8 cellular contexts compared by ENCODE assay signal in the genomic region with DNA sequence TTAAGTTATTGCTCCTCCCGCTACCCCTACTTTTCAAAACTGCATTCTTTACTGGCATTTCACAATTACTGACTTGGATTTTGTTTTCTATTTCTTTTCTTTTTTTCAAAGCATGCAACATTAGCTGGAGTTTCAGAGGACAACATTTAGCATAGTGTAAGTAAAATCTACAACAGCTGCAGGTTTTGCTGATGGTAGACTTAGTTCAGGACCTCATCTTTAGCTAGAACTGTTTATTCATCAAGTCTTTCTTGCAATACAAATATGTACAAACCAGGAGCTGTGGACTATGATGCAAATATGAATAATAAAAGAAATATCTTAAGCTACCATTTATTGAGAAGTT. TPM values are rescaled to one million over a fixed set of nuclear protein-coding genes. Genes with fewer than 3 reads are reported as not detected.
DNase-seq lines count a peak whose midpoint lies in the region; ATAC-seq and TF ChIP-seq lines count a peak whose summit lies in the region.

No MANE protein-coding gene starts in this region.

- BruUV-seq in OCI-LY7 (replicated peaks; lab: Mats Ljungman, UMichigan), result no TSS peak

- H3K79me2 ChIP-seq in OCI-LY7 (ENCODE audit: insufficient read depth, low read depth, low read length) (no peaks in the 10 kb centered on the region), fibroblast of lung (ENCODE audit: control insufficient read depth, insufficient read depth, low read length) (no peaks in the 10 kb centered on the region)

- ATAC-seq in GM19035 (IDR thresholded peaks at IDR 0.05; ENCODE audit: unreplicated experiment), result peak; percentile 3
- no peak for ATAC-seq in HG03520 (IDR thresholded peaks at IDR 0.05; ENCODE audit: unreplicated experiment)

- H3K9me2 ChIP-seq in OCI-LY7 (ENCODE audit: insufficient read depth, low read length), result no peaks in the 10 kb centered on the region

- H3K4me1 ChIP-seq in OCI-LY7 (ENCODE audit: insufficient read depth, low read length, poor library complexity, severe bottlenecking) (peaks cover 9% of the 10 kb centered on the region), fibroblast of lung (ENCODE audit: control insufficient read depth, extremely low read depth, insufficient read depth, low read length) (peaks cover 2% of the 10 kb centered on the region)

- H3K4me2 ChIP-seq in OCI-LY7 (ENCODE audit: low read length) (peak overlapping the region; percentile 92), fibroblast of lung (ENCODE audit: extremely low read depth, insufficient read depth, low read length) (peak overlapping the region; percentile 96)

- H4K20me1 ChIP-seq in OCI-LY7 (ENCODE audit: insufficient read depth, low read length) (no peaks in the 10 kb centered on the region), fibroblast of lung (ENCODE audit: control insufficient read depth, extremely low read depth, insufficient read depth, low read length) (no peaks in the 10 kb centered on the region)

- H3K4me3 ChIP-seq in OCI-LY7 (ENCODE audit: low read depth, low read length, poor library complexity, severe bottlenecking) (peak overlapping the region; percentile 93), fibroblast of lung (replicated peaks in 1 of 4; ENCODE audit: control extremely low read depth in 1 of 4, insufficient read depth in 1 of 4, low read depth in 3 of 4, low read length in 4 of 4) (peak overlapping the region; percentile 63 to 88 (median 76)), skin epidermis (peak overlapping the region; percentile 78 to 94 (median 85))

- H3K9me3 ChIP-seq in OCI-LY7 (ENCODE audit: low read length) (no peaks in the 10 kb centered on the region), fibroblast of lung (ENCODE audit: control insufficient read depth, insufficient read depth, low read depth, low read length) (no peaks in the 10 kb centered on the region)

- no peaks in the 10 kb centered on the region for H3K27me3 ChIP-seq in fibroblast of lung (ENCODE audit: control insufficient read depth, insufficient read depth, low read length)

- H2AFZ ChIP-seq in OCI-LY7 (ENCODE audit: low read length) (peak overlapping the region; percentile 95), fibroblast of lung (ENCODE audit: low read length) (peak overlapping the region; percentile 87)

- TF ChIP-seq CTCF in OCI-LY7 (conservative IDR thresholded peaks at IDR 0.05; ENCODE audit: low read length) (peak; percentile 43), fibroblast of lung (conservative IDR thresholded peaks at IDR 0.05 in 1 of 2, IDR thresholded peaks at IDR 0.05 in 1 of 2; ENCODE audit: low read depth in 1 of 2, low read length in 2 of 2) (no peak)

- DNase-seq in OCI-LY7 (ENCODE audit: low spot score) (no peak), fibroblast of lung (ENCODE audit: low read depth in 2 of 2) (no peak), RKO (ENCODE audit: low spot score) (no peak), NCI-H1694 treated with DMSO at 0.1 percent for 48 hours (lab: John Stamatoyannopoulos, UW) (no peak), NCI-H1092 treated with DMSO at 0.1 percent for 48 hours (lab: John Stamatoyannopoulos, UW) (no peak)

- H3K9ac ChIP-seq in fibroblast of lung (ENCODE audit: insufficient read depth, low read length), result no peak overlapping the region

- POLR2A ChIA-PET in OCI-LY7 (lab: Charles Lee), result interaction anchor here (1.1 to 2.5 kb wide), 4 partner anchors 13 to 366 kb away, joined by 3 to 7 read pairs (median 6); no protein-coding TSS in a partner anchor

- CTCF ChIA-PET in OCI-LY7 (lab: Charles Lee; ENCODE audit: unreplicated experiment), result no interaction called here

- intact Hi-C loops in OCI-LY7 (cut with micrococcal nuclease; ENCODE audit: unreplicated experiment), result loop anchor here (5.0 to 10.0 kb wide), 3 partner anchors 371 to 1094 kb away; a partner anchor contains a TSS

- H3K27ac ChIP-seq in OCI-LY7 (ENCODE audit: low read depth, low read length, poor library complexity, severe bottlenecking), result peak overlapping the region; percentile 26
- no peak overlapping the region for H3K27ac ChIP-seq in fibroblast of lung (ENCODE audit: insufficient read depth, low read length)
- peak overlapping the region in 14 of 21 experiments; percentile 65 to 93 (median 84) for H3K27ac ChIP-seq in skin epidermis

- H3K36me3 ChIP-seq in OCI-LY7 (ENCODE audit: insufficient read depth, low read length), result no peaks in the 10 kb centered on the region
- no peaks in the 10 kb centered on the region for H3K36me3 ChIP-seq in fibroblast of lung (ENCODE audit: control insufficient read depth, insufficient read depth, low read length)

RNA-seq across cellular contexts. Expression of a gene that starts 0.7 kb away (rescaled TPM):
- 6.3 and 8.9 TPM in 2 replicates for total RNA-seq in OCI-LY7 (2014; rRNA removed; shearing (Covaris generic))
- 9.6 and 10.0 TPM in 2 replicates for total RNA-seq in OCI-LY7 (2022)
- 7.4 and 9.2 TPM in 2 replicates for total RNA-seq in fibroblast of lung
- 2.6 and 3.7 TPM in 2 replicates for polyA plus RNA-seq in fibroblast of lung
- 1.7 and 2.8 TPM in 2 replicates for polyA plus RNA-seq in fibroblast of lung (2012)
- polyA minus RNA-seq in fibroblast of lung (ENCODE audit: low replicate concordance), result not detected in 2 replicates
